Comparison of ENCODE assay signal across 1 cellular context in genomic region chr10:79176949-79177602, GRCh38.
TF ChIP-seq lines count a peak whose summit lies in the region.

No MANE protein-coding gene starts in this region.

TF ChIP-seq in HepG2, 621 proteins besides CTCF, POLR2A, EP300 and RAD21 (continued from another document and continues in another):
- TF ChIP-seq SMAD1 (CRISPR knock-in tag; IDR thresholded peaks at IDR 0.05; ENCODE audit: borderline replicate concordance, low read depth) (no peak), TFDP1 (CRISPR knock-in tag; IDR thresholded peaks at IDR 0.05; ENCODE audit: borderline replicate concordance) (no peak; the same call in 1 of the 2 replicates), AGO2 (optimal IDR thresholded peaks at IDR 0.05; ENCODE audit: low read depth, low read length) (peak; percentile 33), RORA (CRISPR knock-in tag; IDR thresholded peaks at IDR 0.05) (no peak), ZUFSP (CRISPR knock-in tag; IDR thresholded peaks at IDR 0.05; ENCODE audit: borderline replicate concordance) (no peak), ZNF331 (CRISPR knock-in tag; IDR thresholded peaks at IDR 0.05) (0 out of 2 replicates have a peak, but pooled peaks have one; percentile 33), NR3C1 (CRISPR knock-in tag; IDR thresholded peaks at IDR 0.05) (no peak), HNRNPH1 (optimal IDR thresholded peaks at IDR 0.05; ENCODE audit: low read depth, low read length) (no peak), NPAS2 (CRISPR knock-in tag; IDR thresholded peaks at IDR 0.05; ENCODE audit: borderline replicate concordance) (no peak), ZNF776 (CRISPR knock-in tag; IDR thresholded peaks at IDR 0.05) (0 out of 2 replicates have a peak, but pooled peaks have one; percentile 39), ZFP36L1 (CRISPR knock-in tag; IDR thresholded peaks at IDR 0.05) (no peak), SALL1 (CRISPR knock-in tag; IDR thresholded peaks at IDR 0.05) (peak; percentile 80), MAFF (IDR thresholded peaks at IDR 0.05; ENCODE audit: low read depth, low read length) (no peak), ZNF766 (CRISPR knock-in tag; IDR thresholded peaks at IDR 0.05; ENCODE audit: borderline replicate concordance) (no peak), MEIS1 (CRISPR knock-in tag; IDR thresholded peaks at IDR 0.05; ENCODE audit: borderline replicate concordance) (no peak), ZNF326 (CRISPR knock-in tag; IDR thresholded peaks at IDR 0.05; ENCODE audit: borderline replicate concordance) (no peak), HOXD1 (CRISPR knock-in tag; IDR thresholded peaks at IDR 0.05) (0 out of 2 replicates have a peak, but pooled peaks have one; percentile 15), MED1 (CRISPR knock-in tag; IDR thresholded peaks at IDR 0.05) (peak; percentile 98), ARNTL (CRISPR knock-in tag; IDR thresholded peaks at IDR 0.05) (no peak), KDM5A (IDR thresholded peaks at IDR 0.05; ENCODE audit: borderline replicate concordance, low read length) (no peak), ZBTB25 (CRISPR knock-in tag; IDR thresholded peaks at IDR 0.05) (no peak), ZNF672 (CRISPR knock-in tag; IDR thresholded peaks at IDR 0.05) (no peak), ZFP37 (CRISPR knock-in tag; IDR thresholded peaks at IDR 0.05; ENCODE audit: borderline replicate concordance) (peak; percentile 46; the same call in 1 of the 2 replicates), YEATS4 (CRISPR knock-in tag; IDR thresholded peaks at IDR 0.05; ENCODE audit: borderline replicate concordance) (0 out of 2 replicates have a peak, but pooled peaks have one; percentile 22), ZBTB4 (CRISPR knock-in tag; IDR thresholded peaks at IDR 0.05; ENCODE audit: borderline replicate concordance) (peak; percentile 31; the same call in 1 of the 2 replicates), ZNF816 (CRISPR knock-in tag; IDR thresholded peaks at IDR 0.05; ENCODE audit: borderline replicate concordance) (no peak), ZSCAN9 (CRISPR knock-in tag; IDR thresholded peaks at IDR 0.05; ENCODE audit: borderline replicate concordance) (peak; percentile 75; the same call in 1 of the 2 replicates), HMG20B (CRISPR knock-in tag; conservative IDR thresholded peaks at IDR 0.05) (no peak), ZNF138 (CRISPR knock-in tag; IDR thresholded peaks at IDR 0.05; ENCODE audit: low read depth) (no peak), FUBP1 (CRISPR knock-in tag; IDR thresholded peaks at IDR 0.05; ENCODE audit: borderline replicate concordance) (no peak), MED8 (CRISPR knock-in tag; IDR thresholded peaks at IDR 0.05; ENCODE audit: insufficient replicate concordance) (peak; percentile 19), ZBTB14 (CRISPR knock-in tag; IDR thresholded peaks at IDR 0.05) (no peak), ZNF7 (CRISPR knock-in tag; IDR thresholded peaks at IDR 0.05) (no peak), GTF3A (CRISPR knock-in tag; conservative IDR thresholded peaks at IDR 0.05) (no peak), ZNF431 (CRISPR knock-in tag; IDR thresholded peaks at IDR 0.05; ENCODE audit: borderline replicate concordance, low read depth) (peak; percentile 65; the same call in 1 of the 2 replicates), ZSCAN5A (CRISPR knock-in tag; IDR thresholded peaks at IDR 0.05; ENCODE audit: borderline replicate concordance) (no peak), SMYD3 (CRISPR knock-in tag; IDR thresholded peaks at IDR 0.05) (no peak)
- TF ChIP-seq, protein P1, sequence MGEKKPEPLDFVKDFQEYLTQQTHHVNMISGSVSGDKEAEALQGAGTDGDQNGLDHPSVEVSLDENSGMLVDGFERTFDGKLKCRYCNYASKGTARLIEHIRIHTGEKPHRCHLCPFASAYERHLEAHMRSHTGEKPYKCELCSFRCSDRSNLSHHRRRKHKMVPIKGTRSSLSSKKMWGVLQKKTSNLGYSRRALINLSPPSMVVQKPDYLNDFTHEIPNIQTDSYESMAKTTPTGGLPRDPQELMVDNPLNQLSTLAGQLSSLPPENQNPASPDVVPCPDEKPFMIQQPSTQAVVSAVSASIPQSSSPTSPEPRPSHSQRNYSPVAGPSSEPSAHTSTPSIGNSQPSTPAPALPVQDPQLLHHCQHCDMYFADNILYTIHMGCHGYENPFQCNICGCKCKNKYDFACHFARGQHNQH (CRISPR knock-in tag; IDR thresholded peaks at IDR 0.05) = peak; percentile 74
- TF ChIP-seq, protein P2, sequence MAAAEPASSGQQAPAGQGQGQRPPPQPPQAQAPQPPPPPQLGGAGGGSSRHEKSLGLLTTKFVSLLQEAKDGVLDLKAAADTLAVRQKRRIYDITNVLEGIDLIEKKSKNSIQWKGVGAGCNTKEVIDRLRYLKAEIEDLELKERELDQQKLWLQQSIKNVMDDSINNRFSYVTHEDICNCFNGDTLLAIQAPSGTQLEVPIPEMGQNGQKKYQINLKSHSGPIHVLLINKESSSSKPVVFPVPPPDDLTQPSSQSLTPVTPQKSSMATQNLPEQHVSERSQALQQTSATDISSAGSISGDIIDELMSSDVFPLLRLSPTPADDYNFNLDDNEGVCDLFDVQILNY (CRISPR knock-in tag; conservative IDR thresholded peaks at IDR 0.05) = no peak
- TF ChIP-seq, protein P3, sequence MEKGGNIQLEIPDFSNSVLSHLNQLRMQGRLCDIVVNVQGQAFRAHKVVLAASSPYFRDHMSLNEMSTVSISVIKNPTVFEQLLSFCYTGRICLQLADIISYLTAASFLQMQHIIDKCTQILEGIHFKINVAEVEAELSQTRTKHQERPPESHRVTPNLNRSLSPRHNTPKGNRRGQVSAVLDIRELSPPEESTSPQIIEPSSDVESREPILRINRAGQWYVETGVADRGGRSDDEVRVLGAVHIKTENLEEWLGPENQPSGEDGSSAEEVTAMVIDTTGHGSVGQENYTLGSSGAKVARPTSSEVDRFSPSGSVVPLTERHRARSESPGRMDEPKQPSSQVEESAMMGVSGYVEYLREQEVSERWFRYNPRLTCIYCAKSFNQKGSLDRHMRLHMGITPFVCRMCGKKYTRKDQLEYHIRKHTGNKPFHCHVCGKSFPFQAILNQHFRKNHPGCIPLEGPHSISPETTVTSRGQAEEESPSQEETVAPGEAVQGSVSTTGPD (CRISPR knock-in tag; IDR thresholded peaks at IDR 0.05) = no peak
- TF ChIP-seq, protein P4, sequence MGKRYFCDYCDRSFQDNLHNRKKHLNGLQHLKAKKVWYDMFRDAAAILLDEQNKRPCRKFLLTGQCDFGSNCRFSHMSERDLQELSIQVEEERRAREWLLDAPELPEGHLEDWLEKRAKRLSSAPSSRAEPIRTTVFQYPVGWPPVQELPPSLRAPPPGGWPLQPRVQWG (CRISPR knock-in tag; IDR thresholded peaks at IDR 0.05; ENCODE audit: borderline replicate concordance, low read depth) = no peak
